ENCODE assay signal across 8 cellular contexts in the genomic region with DNA sequence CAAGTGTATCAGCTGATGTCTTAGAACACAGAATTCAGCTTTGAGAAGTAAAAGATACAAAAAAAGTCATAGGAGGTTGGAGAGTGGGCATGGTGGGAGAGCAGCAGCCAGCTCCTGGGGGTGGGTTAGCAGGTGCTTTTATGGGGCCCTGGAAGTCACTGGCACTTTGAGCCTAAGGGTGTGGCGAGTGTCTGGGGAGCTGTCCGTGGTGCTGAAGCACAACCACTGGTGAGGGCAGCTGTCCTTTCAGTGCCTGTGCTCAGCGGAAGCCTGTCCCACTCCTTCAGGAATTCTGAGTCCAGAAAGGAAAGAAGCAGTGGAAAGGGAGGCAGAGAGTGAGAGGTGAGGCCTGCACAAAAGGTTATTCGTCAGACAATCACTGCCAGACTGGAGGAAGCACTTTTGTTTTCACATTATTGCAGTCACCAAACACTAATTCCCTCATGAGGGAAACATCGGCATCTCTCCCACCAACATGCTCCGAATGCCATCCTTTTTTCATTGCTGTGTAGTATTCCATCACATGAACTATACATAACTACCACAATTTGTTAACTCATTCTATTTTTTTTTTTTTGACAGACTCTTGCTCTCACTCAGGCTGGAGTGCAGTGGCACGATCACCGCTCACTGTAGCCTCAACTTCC. TPM values are rescaled to one million over a fixed set of nuclear protein-coding genes. Genes with fewer than 3 reads are reported as not detected.
DNase-seq lines count a peak whose midpoint lies in the region; ATAC-seq, FAIRE-seq and TF ChIP-seq lines count a peak whose summit lies in the region.

No MANE protein-coding gene starts in this region.

- ATAC-seq in GM18502 (IDR thresholded peaks at IDR 0.05; ENCODE audit: poor library complexity, unreplicated experiment), result no peak

- TF ChIP-seq POLR2A in GM12892 (IDR thresholded peaks at IDR 0.05; ENCODE audit: low read depth, low read length), result no peak

- no peak for DNase-seq in GM12892 (ENCODE audit: insufficient read length)
- DNase-seq in RKO (ENCODE audit: low spot score), result peak; percentile 77
- peak; percentile 47 for DNase-seq in activated naive CD4-positive, alpha-beta T cell treated with anti-CD3 and anti-CD28 coated beads, Interleukin-2, amount 50 U/mL, for 16 hours
- DNase-seq in iPS-NIHi11 (ENCODE audit: low spot score), result peak; percentile 86
- DNase-seq in stimulated activated CD4-positive, alpha-beta T cell treated with anti-CD3 and anti-CD28 coated beads, TNF-alpha, amount 100 ng/mL, for 1 hour (ENCODE audit: low read depth in 3 of 3, low spot score in 1 of 3), result peak; percentile 3 to 39 (median 3)
- no peak for DNase-seq in OCI-M2 (lab: John Stamatoyannopoulos, UW; ENCODE audit: unreplicated experiment)
- DNase-seq in cerebellar cortex (ENCODE audit: low spot score), result no peak

- peak; percentile 27 for FAIRE-seq in GM12892 (lab: Jason Lieb, UNC)

RNA-seq across cellular contexts. Expression of a gene that starts 59.4 kb away (rescaled TPM):
- polyA plus RNA-seq in GM12892 (2012; ENCODE audit: missing spikeins), result 58.6 TPM

Comparison
In these comparisons a context has a peak if more than half of its experiments do, and no peak if none do; other contexts are left out.
1. DNase-seq: peak in RKO (single experiment), activated naive CD4-positive, alpha-beta T cell treated with anti-CD3 and anti-CD28 coated beads, Interleukin-2, amount 50 U/mL, for 16 hours (single experiment), iPS-NIHi11 (single experiment) and stimulated activated CD4-positive, alpha-beta T cell treated with anti-CD3 and anti-CD28 coated beads, TNF-alpha, amount 100 ng/mL, for 1 hour (3 of 3); none in GM12892 (single experiment), OCI-M2 (single experiment) and cerebellar cortex (single experiment).